In the genomic region with DNA sequence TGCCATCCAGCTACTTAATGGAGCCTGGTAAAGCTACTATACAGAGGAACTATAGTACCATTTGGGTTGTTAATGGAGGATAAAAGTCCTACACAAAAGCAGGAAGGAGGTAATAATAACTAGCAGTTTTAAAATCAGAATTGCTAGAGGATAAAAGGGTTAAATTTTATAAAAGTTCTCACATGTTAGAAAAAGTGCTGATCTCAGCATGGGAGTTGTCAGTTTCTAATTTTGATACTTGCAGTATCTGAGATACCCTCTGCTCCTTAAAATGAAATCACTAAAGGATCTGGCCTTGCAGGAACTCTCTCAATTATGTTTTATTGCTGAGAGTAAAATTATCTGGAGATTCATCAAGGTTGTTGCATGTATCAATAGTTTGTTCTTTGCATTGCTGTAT, we compare ENCODE assay signal across 36 cellular contexts.
"Had no signal": no experiment of that assay in that cellular context is flagged by ENCODE, and none has a peak within 500 bp of the region (broad histone marks: within the 10 kb centered on the region; RNA-seq: fewer than 3 reads in every experiment).

No MANE protein-coding gene starts in this region.

- FAIRE-seq: astrocyte, TTC549 had no signal

- H3K4me1 Mint-ChIP-seq: activated B cell treated with CpG ODN at 0.5 μM for 24 hours; activated CD4-positive, alpha-beta T cell treated with anti-CD3 and anti-CD28 coated beads, Interleukin-2, amount 10 ng/mL, durations not matched to agents 24 days and 14 days; activated naive CD8-positive, alpha-beta T cell treated with anti-CD3 and anti-CD28 coated beads for 36 hours; activated T-helper 17 cell treated with anti-CD3 and anti-CD28 coated beads, Interleukin-2, amount 50 U/mL, for 72 hours had no signal

- H3K27ac Mint-ChIP-seq: activated B cell treated with CpG ODN at 0.5 μM for 24 hours; activated CD4-positive, alpha-beta memory T cell treated with anti-CD3 and anti-CD28 coated beads for 36 hours; activated CD4-positive, alpha-beta T cell treated with anti-CD3 and anti-CD28 coated beads, Interleukin-2, amount 10 ng/mL, durations not matched to agents 24 days and 14 days; activated CD8-positive, alpha-beta T cell treated with anti-CD3 and anti-CD28 coated beads for 36 hours; activated naive CD4-positive, alpha-beta T cell treated with anti-CD3 and anti-CD28 coated beads for 36 hours; activated naive CD4-positive, alpha-beta T cell treated with anti-CD3 and anti-CD28 coated beads, Interleukin-2, amount 50 U/mL, for 72 hours; activated naive CD8-positive, alpha-beta T cell treated with anti-CD3 and anti-CD28 coated beads for 36 hours; activated T-cell treated with anti-CD3 and anti-CD28 coated beads, Interleukin-2, amount 50 U/mL, for 72 hours; activated T-helper 1 cell treated with anti-CD3 and anti-CD28 coated beads, Interleukin-12 subunit alpha, Interleukin-12 subunit beta, Interleukin-2, Interleukin-4 antibody, amounts not matched to agents 30 ng/mL and 10 ng/mL and 1 ng/mL, durations not matched to agents 14 hours and 24 hours and 36 hours; activated T-helper 17 cell treated with anti-CD3 and anti-CD28 coated beads, Interleukin-2, amount 50 U/mL, for 72 hours; T-helper 1 cell treated with Interleukin-12 subunit alpha and Interleukin-12 subunit beta and Interleukin-4 antibody, amounts not matched to agents 30 μg/mL and 1 μg/mL, for 36 hours; T-helper 2 cell treated with Interferon-gamma antibody and Interleukin-4, amounts not matched to agents 5 μg/mL and 100 μg/mL, for 36 hours had no signal

- H3K4me3 ChIP-seq: adrenal gland, body of pancreas, breast epithelium had no signal

- H3K9me3 ChIP-seq: adrenal gland, body of pancreas had no signal

- H3K36me3 ChIP-seq: adrenal gland, brain microvascular endothelial cell, breast epithelium had no signal

- H3K4me3 Mint-ChIP-seq: activated B cell treated with CpG ODN at 0.5 μM for 24 hours; activated CD4-positive, alpha-beta memory T cell treated with anti-CD3 and anti-CD28 coated beads for 36 hours; activated CD4-positive, alpha-beta T cell treated with anti-CD3 and anti-CD28 coated beads, Interleukin-2, amount 10 ng/mL, durations not matched to agents 24 days and 14 days; activated CD8-positive, alpha-beta T cell treated with anti-CD3 and anti-CD28 coated beads for 36 hours; activated naive CD4-positive, alpha-beta T cell treated with anti-CD3 and anti-CD28 coated beads for 36 hours; activated naive CD8-positive, alpha-beta T cell treated with anti-CD3 and anti-CD28 coated beads for 36 hours; activated T-cell treated with anti-CD3 and anti-CD28 coated beads, Interleukin-2, amount 50 U/mL, for 4 hours; activated T-cell treated with anti-CD3 and anti-CD28 coated beads, Interleukin-2, amount 50 U/mL, for 72 hours; activated T-helper 1 cell treated with anti-CD3 and anti-CD28 coated beads, Interleukin-12 subunit alpha, Interleukin-12 subunit beta, Interleukin-2, Interleukin-4 antibody, amounts not matched to agents 30 ng/mL and 10 ng/mL and 1 ng/mL, durations not matched to agents 14 hours and 24 hours and 36 hours; activated T-helper 17 cell treated with anti-CD3 and anti-CD28 coated beads, Interleukin-2, amount 50 U/mL, for 72 hours; T-helper 1 cell treated with Interleukin-12 subunit alpha and Interleukin-12 subunit beta and Interleukin-4 antibody, amounts not matched to agents 30 μg/mL and 1 μg/mL, for 36 hours; T-helper 2 cell treated with Interferon-gamma antibody and Interleukin-4, amounts not matched to agents 5 μg/mL and 100 μg/mL, for 36 hours had no signal

- H3K4me1 ChIP-seq: adrenal gland, breast epithelium had no signal

- DNase-seq: activated B cell treated with CpG ODN at 0.5 μM for 24 hours; activated CD4-positive, alpha-beta memory T cell treated with anti-CD3 and anti-CD28 coated beads for 36 hours; activated CD4-positive, alpha-beta T cell treated with anti-CD3 and anti-CD28 coated beads for 4 hours; activated CD4-positive, alpha-beta T cell treated with anti-CD3 and anti-CD28 coated beads, Interleukin-2, amount 10 ng/mL, durations not matched to agents 24 days and 14 days; activated CD4-positive, alpha-beta T cell treated with anti-CD3 and anti-CD28 coated beads, Interleukin-2, amount 50 U/mL, for 1 hour; activated CD4-positive, alpha-beta T cell treated with anti-CD3 and anti-CD28 coated beads, Interleukin-2, amount 50 U/mL, for 4 hours; activated CD4-positive, CD25-positive, alpha-beta regulatory T cell treated with anti-CD3 and anti-CD28 coated beads, Interleukin-2, amount 50 U/mL, for 72 hours; activated CD8-positive, alpha-beta memory T cell treated with anti-CD3 and anti-CD28 coated beads, Interleukin-2, amount 50 U/mL, for 4 hours; activated CD8-positive, alpha-beta T cell treated with anti-CD3 and anti-CD28 coated beads for 36 hours; activated effector memory CD4-positive, alpha-beta T cell treated with anti-CD3 and anti-CD28 coated beads, Interleukin-2, amount 50 U/mL, for 16 hours; activated gamma-delta T cell treated with Interleukin-2 at 50 U/mL for 16 hours; activated naive CD4-positive, alpha-beta T cell; activated naive CD4-positive, alpha-beta T cell treated with anti-CD3 and anti-CD28 coated beads for 36 hours; activated naive CD4-positive, alpha-beta T cell treated with anti-CD3 and anti-CD28 coated beads, Interleukin-2, amount 50 U/mL, for 16 hours; activated naive CD8-positive, alpha-beta T cell treated with anti-CD3 and anti-CD28 coated beads for 36 hours; activated T-cell treated with anti-CD3 and anti-CD28 coated beads for 4 hours; activated T-cell treated with anti-CD3 and anti-CD28 coated beads, Interleukin-2, amount 50 U/mL, for 1 hour; activated T-cell treated with anti-CD3 and anti-CD28 coated beads, Interleukin-2, amount 50 U/mL, for 4 hours; activated T-cell treated with anti-CD3 and anti-CD28 coated beads, Interleukin-2, amount 50 U/mL, for 72 hours; adrenal gland; amniotic stem cell; aorta; body of pancreas; brain microvascular endothelial cell; central memory CD4-positive, alpha-beta T cell; T-helper 2 cell; T-helper 9 cell had no signal

- H3K36me3 Mint-ChIP-seq: activated CD4-positive, alpha-beta memory T cell treated with anti-CD3 and anti-CD28 coated beads for 36 hours; activated naive CD8-positive, alpha-beta T cell treated with anti-CD3 and anti-CD28 coated beads for 36 hours had no signal

- ATAC-seq: activated CD8-positive, alpha-beta T cell treated with anti-CD3 and anti-CD28 coated beads for 36 hours; activated naive CD4-positive, alpha-beta T cell treated with anti-CD3 and anti-CD28 coated beads, Interleukin-2, amount 50 U/mL, for 72 hours; activated T-cell treated with anti-CD3 and anti-CD28 coated beads, Interleukin-2, amount 50 U/mL, for 4 hours; activated T-cell treated with anti-CD3 and anti-CD28 coated beads, Interleukin-2, amount 50 U/mL, for 72 hours; activated T-helper 17 cell treated with anti-CD3 and anti-CD28 coated beads, Interleukin-2, amount 50 U/mL, for 72 hours; body of pancreas had no signal

- H3K27me3 ChIP-seq: adrenal gland, body of pancreas, brain microvascular endothelial cell, breast epithelium had no signal

- H3K27ac ChIP-seq: adrenal gland, body of pancreas, brain microvascular endothelial cell, breast epithelium, VCaP had no signal
